1 cellular context compared by ENCODE assay signal in the genomic region with DNA sequence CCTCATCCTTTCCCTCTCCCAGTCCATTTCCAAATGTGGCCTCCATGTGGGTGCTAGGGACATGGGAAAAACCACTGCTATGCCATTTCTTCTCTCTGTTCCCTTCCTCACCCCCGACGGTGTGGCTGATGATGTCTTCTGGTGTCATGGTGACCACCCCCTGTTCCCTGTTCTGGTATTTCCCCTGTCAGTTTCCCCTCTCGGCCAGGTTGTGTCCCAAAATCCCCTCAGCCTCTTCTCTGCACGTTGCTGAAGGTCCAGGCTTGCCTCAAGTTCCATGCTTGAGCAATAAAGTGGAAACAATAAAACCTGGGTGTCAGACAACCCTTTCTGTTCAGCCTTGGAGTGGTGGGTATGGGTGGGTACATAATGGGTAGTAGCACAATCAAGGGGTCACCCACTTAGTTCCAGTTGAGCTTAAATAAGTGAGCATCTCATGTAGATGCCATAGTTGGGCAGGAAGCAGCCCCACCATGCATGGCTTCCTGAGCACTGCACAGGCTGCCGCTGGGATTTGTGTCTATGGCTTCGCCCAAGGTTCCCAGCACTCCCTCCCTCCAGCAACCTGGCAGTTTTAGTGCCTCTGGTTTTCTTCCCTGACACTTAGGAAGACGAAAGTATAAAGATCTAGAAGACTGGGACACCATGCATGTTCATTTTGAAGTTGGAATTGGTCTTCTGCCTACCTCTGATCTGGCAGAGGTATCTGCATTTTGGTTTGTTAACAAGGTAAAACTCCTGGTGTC.
TF ChIP-seq lines count a peak whose summit lies in the region.

No MANE protein-coding gene starts in this region.

TF ChIP-seq in endothelial cell of umbilical vein, 7 proteins besides CTCF, POLR2A, EP300 and RAD21:
- no peak for TF ChIP-seq FOS (IDR thresholded peaks at IDR 0.05; ENCODE audit: borderline replicate concordance, insufficient read depth, low read length)
- no peak for TF ChIP-seq JUN (IDR thresholded peaks at IDR 0.05; ENCODE audit: borderline replicate concordance, insufficient read depth, insufficient read length, low read depth)
- TF ChIP-seq POLR2AphosphoS5 (IDR thresholded peaks at IDR 0.05; ENCODE audit: insufficient read depth, low read depth, low read length), result no peak
- no peak for TF ChIP-seq MYC (IDR thresholded peaks at IDR 0.05; ENCODE audit: low read depth, low read length)
- no peak for TF ChIP-seq GATA2 (IDR thresholded peaks at IDR 0.05; ENCODE audit: insufficient read depth, insufficient read length, low read depth, low read length)
- no peak for TF ChIP-seq EZH2 (IDR thresholded peaks at IDR 0.05; ENCODE audit: borderline replicate concordance, low read depth, low read length, severe bottlenecking)
- TF ChIP-seq, protein P1, sequence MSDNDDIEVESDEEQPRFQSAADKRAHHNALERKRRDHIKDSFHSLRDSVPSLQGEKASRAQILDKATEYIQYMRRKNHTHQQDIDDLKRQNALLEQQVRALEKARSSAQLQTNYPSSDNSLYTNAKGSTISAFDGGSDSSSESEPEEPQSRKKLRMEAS (IDR thresholded peaks at IDR 0.05; ENCODE audit: insufficient read depth, insufficient read length), result no peak
TF ChIP-seq in endothelial cell of umbilical vein: peak in this region for 0.
